Comparison of ENCODE assay signal across 8 cellular contexts in the genomic region with DNA sequence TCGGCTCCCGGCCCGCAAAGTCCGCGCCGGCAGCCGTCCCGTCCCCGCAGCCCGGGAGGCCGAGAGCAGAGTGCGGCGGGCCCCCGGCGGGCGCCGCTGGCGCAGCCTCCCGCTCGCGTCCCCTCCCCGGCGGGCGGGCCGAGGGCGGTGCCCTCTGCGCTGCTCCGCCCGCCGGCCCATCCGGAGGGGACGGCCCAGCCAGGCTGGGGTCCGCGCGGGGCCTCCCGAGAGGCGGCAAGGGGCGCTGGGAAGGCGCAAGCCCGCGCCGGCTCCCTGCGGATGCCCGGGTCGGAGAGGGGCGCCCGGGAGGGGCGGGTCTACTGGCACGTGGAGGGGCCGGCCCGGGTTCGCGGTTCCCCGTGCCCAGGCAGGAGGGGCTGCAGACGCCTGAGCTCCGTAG. TPM values are rescaled to one million over a fixed set of nuclear protein-coding genes. Genes with fewer than 3 reads are reported as not detected.
A peak's percentile ranks its signal among the peaks of the same experiment; 100 is the strongest.
DNase-seq lines count a peak whose midpoint lies in the region; ATAC-seq and TF ChIP-seq lines count a peak whose summit lies in the region.

A gene (minus strand): TSS at position 74 of the 400 bp plus-strand sequence. CDS start 126 bp downstream, outside the sequence.
A gene (plus strand): TSS at position 179 of the 400 bp plus-strand sequence. CDS start 1,783 bp downstream, outside the sequence.

- TF ChIP-seq CTCF in BE2C (IDR thresholded peaks at IDR 0.05; ENCODE audit: low read depth, low read length) (no peak), Peyer's patch (IDR thresholded peaks at IDR 0.05) (peak in 1 of 6 experiments; percentile 7), right atrium auricular region (IDR thresholded peaks at IDR 0.05) (no peak)

- H3K9ac ChIP-seq in adipocyte (ENCODE audit: low read length): peak within 1 kb of the TSS; percentile 97

- H3K27ac ChIP-seq in Peyer's patch: peak within 1 kb of the TSS; percentile 89 to 100 (median 94)
- peak within 1 kb of the TSS; percentile 97 to 99 for H3K27ac ChIP-seq in right atrium auricular region

- H3K4me1 ChIP-seq in BE2C: no peaks in the 10 kb centered on the region
- H3K4me1 ChIP-seq in Peyer's patch: peaks cover 0 to 22% (median 3%) of the 10 kb centered on the region in 4 donors
- peaks cover 21% of the 10 kb centered on the region for H3K4me1 ChIP-seq in adipocyte (ENCODE audit: control insufficient read depth, insufficient read depth, low read length)
- peaks cover 0 to 26% of the 10 kb centered on the region in 2 donors for H3K4me1 ChIP-seq in right atrium auricular region

- H3K9me3 ChIP-seq in BE2C (no peaks in the 10 kb centered on the region), Peyer's patch (no peaks in the 10 kb centered on the region), adipocyte (ENCODE audit: control insufficient read depth, low read length) (no peaks in the 10 kb centered on the region), right atrium auricular region (no peaks in the 10 kb centered on the region)

- H3K36me3 ChIP-seq in BE2C (peaks cover 13% of the 10 kb centered on the region), Peyer's patch (peaks cover 0 to 23% (median 0%) of the 10 kb centered on the region in 3 donors), adipocyte (ENCODE audit: control insufficient read depth, insufficient read depth, low read length, severe bottlenecking) (peaks cover 19% of the 10 kb centered on the region), right atrium auricular region (peaks cover 19% of the 10 kb centered on the region)

- in situ Hi-C loops in GM18951 (cut with MboI; ENCODE audit: low sequenced_read_pairs, unreplicated experiment): loop anchor here (25.0 kb wide), 1 partner anchor 176 kb away; no protein-coding TSS in a partner anchor

- TF ChIP-seq POLR2A in GM18951 (IDR thresholded peaks at IDR 0.05; ENCODE audit: extremely low read depth, insufficient read depth, insufficient read length): peak; percentile 54
- peak; percentile 72 to 82 for TF ChIP-seq POLR2A in Peyer's patch (IDR thresholded peaks at IDR 0.05)

- H3K4me3 ChIP-seq in BE2C (ENCODE audit: low read depth, low read length): peak within 1 kb of the TSS; percentile 86
- peak within 1 kb of the TSS; percentile 78 to 92 (median 90) for H3K4me3 ChIP-seq in Peyer's patch
- peak within 1 kb of the TSS; percentile 99 for H3K4me3 ChIP-seq in adipocyte (ENCODE audit: low read length)
- H3K4me3 ChIP-seq in right atrium auricular region: peak within 1 kb of the TSS; percentile 80 to 89

- H3K27me3 ChIP-seq in BE2C (no peaks in the 10 kb centered on the region), Peyer's patch (no peaks in the 10 kb centered on the region), adipocyte (replicated peaks; ENCODE audit: control insufficient read depth, insufficient read depth, low read length) (no peaks in the 10 kb centered on the region), right atrium auricular region (no peaks in the 10 kb centered on the region)

- ATAC-seq in HG03342 (IDR thresholded peaks at IDR 0.05; ENCODE audit: unreplicated experiment): peak; percentile 30

- DNase-seq in BE2C (peak; percentile 81), Peyer's patch (peak; percentile 40 to 82 (median 70)), adipocyte (ENCODE audit: low read depth) (peak; percentile 87), right atrium auricular region (ENCODE audit: low spot score) (no peak), posterior vena cava (ENCODE audit: low spot score) (peak; percentile 87), OCI-M2 (lab: John Stamatoyannopoulos, UW; ENCODE audit: unreplicated experiment) (no peak)

- intact Hi-C loops in posterior vena cava (cut with DNase I): no loop called here

RNA-seq across cellular contexts. Expression of the first gene that starts in this region (rescaled TPM):
- 12.2 TPM for polyA plus RNA-seq in BE2C (2012; ENCODE audit: insufficient read depth, insufficient read length, low read depth)
- 10 to 100 TPM; 11.6 to 87.8 (median 63.8) TPM for total RNA-seq in Peyer's patch
- total RNA-seq in right atrium auricular region: 1 to 10 TPM; 1.3 to 2.7 TPM
- 1 to 10 TPM; 3.7 to 4.0 TPM for total RNA-seq in posterior vena cava

RNA-seq across cellular contexts. Expression of the second gene that starts in this region (rescaled TPM):
- 242 TPM for polyA plus RNA-seq in BE2C (2012; ENCODE audit: insufficient read depth, insufficient read length, low read depth)
- total RNA-seq in Peyer's patch: 100 to 1,000 TPM in 3 of 4 donors, 10 to 100 TPM in 1; 90.8 to 307 (median 239) TPM
- total RNA-seq in right atrium auricular region: 10 to 100 TPM; 26.8 to 35.5 TPM
- total RNA-seq in posterior vena cava: 10 to 100 TPM; 39.1 to 42.7 TPM

Comparison
In these comparisons a context has a peak if more than half of its experiments do, and no peak if none do; other contexts are left out.
1. DNase-seq: peak in BE2C (single experiment), Peyer's patch (3 of 3), adipocyte (single experiment) and posterior vena cava (single experiment); none in right atrium auricular region (single experiment) and OCI-M2 (single experiment).
2. Peak in every context shown above with its lines, with median percentiles within 50 percentile points of each other: H3K4me3 ChIP-seq.